Comparison of ENCODE assay signal across 8 cellular contexts in the genomic region with DNA sequence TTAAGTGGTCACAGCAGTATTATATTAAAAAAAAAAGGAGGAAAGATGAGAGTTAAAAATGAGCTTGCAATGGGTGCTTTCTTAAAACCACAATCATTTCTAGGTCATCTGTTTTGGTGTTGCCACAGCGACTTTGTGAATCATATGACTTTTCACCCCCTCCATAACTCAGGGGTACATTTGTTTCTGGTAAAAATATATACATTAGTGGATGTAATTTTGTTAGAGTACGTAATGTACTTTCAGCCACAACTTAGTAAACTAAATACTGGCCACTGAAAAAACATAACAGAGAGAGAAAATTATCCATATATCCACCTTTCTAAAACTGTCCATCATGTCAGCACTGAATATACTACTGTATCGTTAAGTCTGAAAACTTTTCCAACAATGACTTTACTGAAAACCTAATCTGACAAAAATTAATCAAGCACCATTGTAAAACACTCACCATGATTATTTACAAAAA. TPM values are rescaled to one million over a fixed set of nuclear protein-coding genes. Genes with fewer than 3 reads are reported as not detected.
DNase-seq lines count a peak whose midpoint lies in the region; ATAC-seq and TF ChIP-seq lines count a peak whose summit lies in the region.

No MANE protein-coding gene starts in this region.

- peaks cover 4 to 48% of the 10 kb centered on the region in 2 donors for H3K4me1 ChIP-seq in adrenal gland (replicated peaks in 1 of 2)

- whole genome bisulfite sequencing in adrenal gland, 4 donors, result 54 to 74% (median 56%) methylated on average over 3 of the region's 3 CpGs

- H3K4me3 Mint-ChIP-seq in naive thymus-derived CD8-positive, alpha-beta T cell, result peak overlapping the region in 2 of 10 donors; percentile 46 to 75
- no peak overlapping the region for H3K4me3 Mint-ChIP-seq in progenitor cell of endocrine pancreas (ENCODE audit: low read depth)

- POLR2A ChIA-PET in naive thymus-derived CD8-positive, alpha-beta T cell (lab: Charles Lee), result no interaction called here

- peak; percentile 15 to 47 for ATAC-seq in naive thymus-derived CD8-positive, alpha-beta T cell
- no peak for ATAC-seq in HG03108 (IDR thresholded peaks at IDR 0.05; ENCODE audit: unreplicated experiment)
- no peak for ATAC-seq in GM18867 (IDR thresholded peaks at IDR 0.05; ENCODE audit: unreplicated experiment)

- peak overlapping the region; percentile 94 for H3K27ac ChIP-seq in HL-60 (replicated peaks)
- H3K27ac ChIP-seq in adrenal gland, result peak overlapping the region in 3 of 5 donors; percentile 33 to 88 (median 33)

- no peak for TF ChIP-seq POLR2A in adrenal gland (IDR thresholded peaks at IDR 0.05)

- DNase-seq in GM12865 (ENCODE audit: low read depth), result peak; percentile 72
- peak in 1 of 2 experiments; percentile 27 for DNase-seq in HL-60 (ENCODE audit: low read depth in 1 of 2, low spot score in 1 of 2)
- DNase-seq in adrenal gland, result no peak
- no peak for DNase-seq in naive thymus-derived CD8-positive, alpha-beta T cell
- no peak for DNase-seq in progenitor cell of endocrine pancreas (ENCODE audit: low spot score, unreplicated experiment)
- no peak for DNase-seq in occipital lobe (lab: John Stamatoyannopoulos, UW)

- H3K36me3 Mint-ChIP-seq in naive thymus-derived CD8-positive, alpha-beta T cell, result peaks cover 20 to 39% (median 22%) of the 10 kb centered on the region in 3 donors
- H3K36me3 Mint-ChIP-seq in progenitor cell of endocrine pancreas (ENCODE audit: insufficient read depth), result peaks cover 28% of the 10 kb centered on the region

- H3K9me3 ChIP-seq in adrenal gland (replicated peaks in 1 of 3), result peaks cover 0 to 8% (median 0%) of the 10 kb centered on the region in 3 donors

- peaks cover 20 to 78% (median 42%) of the 10 kb centered on the region in 4 donors for H3K4me1 Mint-ChIP-seq in naive thymus-derived CD8-positive, alpha-beta T cell
- peaks cover 20% of the 10 kb centered on the region for H3K4me1 Mint-ChIP-seq in progenitor cell of endocrine pancreas (ENCODE audit: low read depth)

- H3K27me3 Mint-ChIP-seq in naive thymus-derived CD8-positive, alpha-beta T cell, result no peaks in the 10 kb centered on the region
- H3K27me3 Mint-ChIP-seq in progenitor cell of endocrine pancreas, result no peaks in the 10 kb centered on the region

- H3K27me3 ChIP-seq in HL-60 (ENCODE audit: insufficient read depth, poor library complexity, severe bottlenecking) (no peaks in the 10 kb centered on the region), adrenal gland (no peaks in the 10 kb centered on the region)

- peaks cover 0 to 6% (median 0%) of the 10 kb centered on the region in 9 donors for H3K9me3 Mint-ChIP-seq in naive thymus-derived CD8-positive, alpha-beta T cell
- H3K9me3 Mint-ChIP-seq in progenitor cell of endocrine pancreas (ENCODE audit: low read depth), result peaks cover 8% of the 10 kb centered on the region

- H3K4me3 ChIP-seq in GM12865 (ENCODE audit: low read depth, low read length) (peak overlapping the region; percentile 67), HL-60 (replicated peaks; ENCODE audit: insufficient read depth, low read length) (peak overlapping the region; percentile 37; the same call in 1 of the 2 replicates), adrenal gland (peak overlapping the region in 1 of 4 donors; percentile 48)

- H3K27ac Mint-ChIP-seq in naive thymus-derived CD8-positive, alpha-beta T cell, result peak overlapping the region in 5 of 10 donors; percentile 31 to 75 (median 63)
- no peak overlapping the region for H3K27ac Mint-ChIP-seq in progenitor cell of endocrine pancreas

- no peaks in the 10 kb centered on the region for H3K36me3 ChIP-seq in adrenal gland (replicated peaks in 1 of 2)

- no peak for TF ChIP-seq CTCF in GM12865 (IDR thresholded peaks at IDR 0.05; ENCODE audit: insufficient read depth, low read depth, low read length, missing control alignments)
- TF ChIP-seq CTCF in HL-60 (IDR thresholded peaks at IDR 0.05; ENCODE audit: insufficient read depth, low read length), result no peak
- TF ChIP-seq CTCF in adrenal gland (IDR thresholded peaks at IDR 0.05), result no peak
- TF ChIP-seq CTCF in progenitor cell of endocrine pancreas (IDR thresholded peaks at IDR 0.05; ENCODE audit: unreplicated experiment), result no peak

- intact Hi-C loops in adrenal gland (cut with DNase I), result no loop called here

RNA-seq across cellular contexts. Expression of gene ANKRD28, which starts 3.4 kb away (rescaled TPM):
- total RNA-seq in adrenal gland (10 to 100 TPM; 14.0 to 71.7 (median 49.7) TPM), progenitor cell of endocrine pancreas (63.7 and 66.1 TPM in 2 replicates), occipital lobe (105 TPM)
- 10 to 100 TPM; 11.0 to 16.9 (median 16.2) TPM for polyA plus RNA-seq in adrenal gland
- total RNA-seq in naive thymus-derived CD8-positive, alpha-beta T cell, result 10 to 100 TPM; 32.7 to 38.0 TPM
- polyA plus RNA-seq in naive thymus-derived CD8-positive, alpha-beta T cell, result 10 to 100 TPM in 1 of 3 donors, 1 to 10 TPM in 2; 3.3 to 10.5 (median 7.1) TPM

Comparison
In these comparisons a context has a peak if more than half of its experiments do, and no peak if none do; other contexts are left out.
1. ATAC-seq: peak in naive thymus-derived CD8-positive, alpha-beta T cell (2 of 2); none in HG03108 (single experiment) and GM18867 (single experiment).